In genomic region chr2:190105554-190105953, GRCh38 we compare ENCODE assay signal across 25 cellular contexts. TPM values are rescaled to one million over a fixed set of nuclear protein-coding genes. Genes with fewer than 3 reads are reported as not detected.
DNase-seq lines count a peak whose midpoint lies in the region; ATAC-seq, FAIRE-seq and TF ChIP-seq lines count a peak whose summit lies in the region.
"Had no signal": no experiment of that assay in that cellular context is flagged by ENCODE, and none has a peak within 500 bp of the region (broad histone marks: within the 10 kb centered on the region; RNA-seq: fewer than 3 reads in every experiment).

No MANE protein-coding gene starts in this region.

- H3K27me3 ChIP-seq in gastrocnemius medialis, result no peaks in the 10 kb centered on the region
- no peaks in the 10 kb centered on the region for H3K27me3 ChIP-seq in body of pancreas
- H3K27me3 ChIP-seq: BLaER1, SJSA1 had no signal

- H3K4me3 ChIP-seq in gastrocnemius medialis (no peak overlapping the region), body of pancreas (no peak overlapping the region)
- H3K4me3 ChIP-seq: BLaER1, K562, SJSA1 had no signal

- no peak for TF ChIP-seq CTCF in endothelial cell (IDR thresholded peaks at IDR 0.05; ENCODE audit: unreplicated experiment)
- no peak for TF ChIP-seq CTCF in gastrocnemius medialis (IDR thresholded peaks at IDR 0.05 in 4 of 5, conservative IDR thresholded peaks at IDR 0.05 in 1 of 5)
- TF ChIP-seq CTCF in body of pancreas (IDR thresholded peaks at IDR 0.05), result no peak
- TF ChIP-seq CTCF in type B pancreatic cell (conservative IDR thresholded peaks at IDR 0.05), result no peak

- no peaks in the 10 kb centered on the region for H3K9me3 ChIP-seq in gastrocnemius medialis
- H3K9me3 ChIP-seq in body of pancreas, result no peaks in the 10 kb centered on the region
- H3K9me3 ChIP-seq: SJSA1 had no signal

- peak overlapping the region; percentile 0 for H3K27ac Mint-ChIP-seq in endothelial cell (ENCODE audit: unreplicated experiment)
- no peak overlapping the region for H3K27ac Mint-ChIP-seq in type B pancreatic cell
- H3K27ac Mint-ChIP-seq: CD4-positive, alpha-beta T cell had no signal

- H3K4me3 Mint-ChIP-seq in endothelial cell (ENCODE audit: unreplicated experiment) (no peak overlapping the region), type B pancreatic cell (no peak overlapping the region)
- H3K4me3 Mint-ChIP-seq: CD4-positive, alpha-beta T cell had no signal

- H3K9me3 Mint-ChIP-seq in endothelial cell (ENCODE audit: unreplicated experiment), result no peaks in the 10 kb centered on the region
- no peaks in the 10 kb centered on the region for H3K9me3 Mint-ChIP-seq in type B pancreatic cell

- TF ChIP-seq POLR2A in gastrocnemius medialis (IDR thresholded peaks at IDR 0.05) (no peak), body of pancreas (IDR thresholded peaks at IDR 0.05) (no peak)

- peaks cover 3% of the 10 kb centered on the region for H3K27me3 Mint-ChIP-seq in endothelial cell (ENCODE audit: unreplicated experiment)
- no peaks in the 10 kb centered on the region for H3K27me3 Mint-ChIP-seq in type B pancreatic cell

- no peak for DNase-seq in GM19239 (ENCODE audit: insufficient read length, low spot score)
- peak; percentile 67 for DNase-seq in SK-MEL-5 (ENCODE audit: low read depth, low spot score)
- no peak for DNase-seq in endothelial cell (ENCODE audit: low spot score)
- DNase-seq in gastrocnemius medialis, result no peak
- DNase-seq in body of pancreas, result no peak
- DNase-seq in type B pancreatic cell (ENCODE audit: extremely low spot score, unreplicated experiment), result no peak
- DNase-seq: Caco-2; CD4-positive, alpha-beta T cell; DMS 273 treated with DMSO at 0.1 percent for 48 hours; GF-D8; H7; NCI-H1092; NCI-H1436 treated with DMSO at 0.1 percent for 48 hours; NCI-H1930; NCI-H345; NCI-H524; NCI-H774 had no signal

- H3K4me1 ChIP-seq in gastrocnemius medialis (peaks cover 19 to 28% of the 10 kb centered on the region in 2 donors), body of pancreas (no peaks in the 10 kb centered on the region)
- H3K4me1 ChIP-seq: BLaER1, SJSA1 had no signal

- intact Hi-C loops in gastrocnemius medialis (cut with DNase I; ENCODE audit: low total_unique reads) (no loop called here), body of pancreas (cut with DNase I) (no loop called here)

- WGBS in body of pancreas, 2 donors, result 74 to 80% methylated on average over 2 of the region's 2 CpGs

- FAIRE-seq in GM19239 (lab: Jason Lieb, UNC), result peak; percentile 35
- FAIRE-seq: K562, RCC 7860 had no signal

- H3K36me3 Mint-ChIP-seq in endothelial cell (ENCODE audit: low read depth, unreplicated experiment) (peaks cover 3% of the 10 kb centered on the region), type B pancreatic cell (no peaks in the 10 kb centered on the region)

- H3K36me3 ChIP-seq in gastrocnemius medialis, result no peaks in the 10 kb centered on the region
- no peaks in the 10 kb centered on the region for H3K36me3 ChIP-seq in body of pancreas (replicated peaks in 1 of 2; ENCODE audit: insufficient read depth in 1 of 2, low read depth in 2 of 2)
- H3K36me3 ChIP-seq: BLaER1, SJSA1 had no signal

- H3K4me1 Mint-ChIP-seq in endothelial cell (ENCODE audit: unreplicated experiment) (peaks cover 3% of the 10 kb centered on the region), type B pancreatic cell (ENCODE audit: unreplicated experiment) (no peaks in the 10 kb centered on the region)

- H3K27ac ChIP-seq in gastrocnemius medialis (peak overlapping the region in 3 of 4 donors; percentile 65 to 76 (median 67)), body of pancreas (no peak overlapping the region)
- H3K27ac ChIP-seq: BLaER1, SJSA1 had no signal

- in situ Hi-C loops in SK-MEL-5 (cut with HindIII; ENCODE audit: low pct_unique_long_range_greater_than_20kb, low sequenced_read_pairs) (no loop called here), gastrocnemius medialis (cut with MboI; ENCODE audit: low sequenced_read_pairs in 4 of 4) (no loop called here)

- ATAC-seq in gastrocnemius medialis (no peak), body of pancreas (no peak), HG02970 (IDR thresholded peaks at IDR 0.05; ENCODE audit: low FRiP score, unreplicated experiment) (no peak), GM19395 (IDR thresholded peaks at IDR 0.05; ENCODE audit: unreplicated experiment) (no peak)
- ATAC-seq: K562, Right ventricle myocardium inferior had no signal

RNA-seq across cellular contexts. Expression of gene MSTN, which starts 43.0 kb away (rescaled TPM):
- not detected in 2 replicates for total RNA-seq in SK-MEL-5 (2014; rRNA removed; shearing (Covaris generic))
- polyA plus RNA-seq in SK-MEL-5 (2015; cell fraction: cytosol; rRNA removed), result not detected in 2 replicates
- 0.06 TPM in 1 of 2 replicates, not detected in the other for polyA plus RNA-seq in SK-MEL-5 (2015; cell fraction: nucleus; rRNA removed)
- total RNA-seq in endothelial cell (ENCODE audit: unreplicated experiment) (0.13 TPM), gastrocnemius medialis (1 to 10 TPM in 3 of 4 donors, under 1 TPM in 1; 0.11 to 6.2 (median 1.2) TPM), body of pancreas (not detected), type B pancreatic cell (ENCODE audit: low replicate concordance) (1.4 TPM in 1 of 2 replicates, not detected in the other)
- total RNA-seq: A673; Caco-2; CD4-positive, alpha-beta T cell; H7; K562; Right ventricle myocardium inferior had no signal
- polyA plus RNA-seq: K562 had no signal

Comparison
In these comparisons a context has a peak if more than half of its experiments do, and no peak if none do; other contexts are left out.
1. H3K27ac ChIP-seq: peak in gastrocnemius medialis (3 of 4); none in body of pancreas (0 of 4).